ENCODE assay signal across 9 cellular contexts in the genomic region with DNA sequence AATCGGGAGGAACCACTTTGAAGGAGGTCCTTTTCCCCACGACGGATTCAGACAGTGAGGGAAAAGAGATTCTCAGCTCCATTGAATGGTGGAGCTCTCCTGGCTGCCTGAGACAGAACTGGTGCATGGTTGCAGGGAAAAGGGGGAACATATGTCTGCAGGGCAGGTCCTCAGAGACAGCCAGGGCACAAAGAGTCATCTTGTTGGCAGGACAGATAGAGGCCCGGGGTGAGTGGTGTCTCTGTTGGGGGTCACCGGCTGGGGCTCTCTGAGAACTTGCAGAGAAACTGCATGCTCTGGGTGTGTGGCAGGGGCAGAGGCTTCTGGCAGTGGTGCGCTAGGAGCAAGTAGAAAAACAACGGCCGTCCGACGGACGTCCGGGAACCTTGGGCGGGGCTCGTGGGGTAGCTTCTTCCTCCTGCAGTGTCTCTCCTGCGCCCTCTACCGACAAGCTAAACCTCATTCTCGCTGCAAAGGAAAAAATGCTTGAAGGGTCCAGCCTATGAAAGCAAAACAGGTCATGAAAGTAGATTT.
DNase-seq lines count a peak whose midpoint lies in the region; ATAC-seq and TF ChIP-seq lines count a peak whose summit lies in the region.
"Had no signal": no experiment of that assay in that cellular context is flagged by ENCODE, and none has a peak within 500 bp of the region (broad histone marks: within the 10 kb centered on the region; RNA-seq: fewer than 3 reads in every experiment).

No MANE protein-coding gene starts in this region.

- peak overlapping the region in 1 of 2 donors; percentile 30 for H3K4me3 ChIP-seq in aorta (ENCODE audit: low read length in 2 of 2)
- H3K4me3 ChIP-seq: BLaER1 had no signal

- no peaks in the 10 kb centered on the region for H3K27me3 ChIP-seq in aorta (ENCODE audit: control insufficient read depth in 1 of 2, insufficient read depth in 2 of 2, low read length in 1 of 2)
- H3K27me3 ChIP-seq: BLaER1 had no signal

- CTCF ChIA-PET in RWPE1 (lab: Yijun Ruan, JAX): interaction anchor here (0.5 to 1.7 kb wide), 19 partner anchors 9 to 1148 kb away, joined by 3 to 58 read pairs (median 3); a partner anchor contains a TSS
- CTCF ChIA-PET in activated naive CD4-positive, alpha-beta T cell treated with anti-CD3 and anti-CD28 coated beads for 36 hours (lab: Charles Lee): interaction anchor here (0.6 to 3.9 kb wide), 6 partner anchors 8 to 640 kb away, joined by 3 to 24 read pairs (median 4); no protein-coding TSS in a partner anchor

- H3K36me3 Mint-ChIP-seq in activated naive CD4-positive, alpha-beta T cell treated with anti-CD3 and anti-CD28 coated beads for 36 hours (ENCODE audit: low read depth): no peaks in the 10 kb centered on the region
- no peaks in the 10 kb centered on the region for H3K36me3 Mint-ChIP-seq in glutamatergic neuron (ENCODE audit: unreplicated experiment)

- DNase-seq in NK-92 treated with Interleukin-12 subunit alpha and Interleukin-12 subunit beta, amount 100 ng/mL, for 24 hours (lab: John Stamatoyannopoulos, UW): peak; percentile 79
- no peak for DNase-seq in NK-92 (lab: John Stamatoyannopoulos, UW; ENCODE audit: unreplicated experiment)
- DNase-seq in HuH-7 (ENCODE audit: low spot score): peak; percentile 73
- peak; percentile 73 for DNase-seq in RWPE1 (ENCODE audit: low spot score)
- peak; percentile 82 for DNase-seq in activated naive CD4-positive, alpha-beta T cell treated with anti-CD3 and anti-CD28 coated beads for 36 hours
- peak; percentile 91 for DNase-seq in glutamatergic neuron
- DNase-seq in pons (ENCODE audit: low spot score): peak; percentile 69
- peak; percentile 82 to 88 for DNase-seq in aorta

- no peaks in the 10 kb centered on the region for H3K4me1 ChIP-seq in aorta (ENCODE audit: control insufficient read depth in 1 of 2, insufficient read depth in 2 of 2, low read length in 2 of 2)
- H3K4me1 ChIP-seq: BLaER1 had no signal

- POLR2A ChIA-PET in RWPE1 (lab: Yijun Ruan, JAX; ENCODE audit: low non-redundant PET): no interaction called here

- H3K9me3 ChIP-seq in aorta (ENCODE audit: control insufficient read depth, low read length): no peaks in the 10 kb centered on the region

- peak overlapping the region; percentile 39 for H3K27ac Mint-ChIP-seq in activated naive CD4-positive, alpha-beta T cell treated with anti-CD3 and anti-CD28 coated beads for 36 hours
- H3K27ac Mint-ChIP-seq in glutamatergic neuron (ENCODE audit: unreplicated experiment): peak overlapping the region; percentile 99

- ATAC-seq in aorta (ENCODE audit: low FRiP score): peak; percentile 77

- H3K4me1 Mint-ChIP-seq in activated naive CD4-positive, alpha-beta T cell treated with anti-CD3 and anti-CD28 coated beads for 36 hours (ENCODE audit: low read depth): peaks cover 11% of the 10 kb centered on the region
- H3K4me1 Mint-ChIP-seq in glutamatergic neuron (ENCODE audit: low read depth, unreplicated experiment): peaks cover 23% of the 10 kb centered on the region

- H3K4me3 Mint-ChIP-seq in activated naive CD4-positive, alpha-beta T cell treated with anti-CD3 and anti-CD28 coated beads for 36 hours: peak overlapping the region; percentile 64
- H3K4me3 Mint-ChIP-seq in glutamatergic neuron (ENCODE audit: unreplicated experiment): peak overlapping the region; percentile 82

- peaks cover 4% of the 10 kb centered on the region for H3K27me3 Mint-ChIP-seq in activated naive CD4-positive, alpha-beta T cell treated with anti-CD3 and anti-CD28 coated beads for 36 hours (ENCODE audit: low read depth)
- H3K27me3 Mint-ChIP-seq in glutamatergic neuron (ENCODE audit: unreplicated experiment): no peaks in the 10 kb centered on the region

- H3K9me3 Mint-ChIP-seq in activated naive CD4-positive, alpha-beta T cell treated with anti-CD3 and anti-CD28 coated beads for 36 hours: no peaks in the 10 kb centered on the region
- H3K9me3 Mint-ChIP-seq in glutamatergic neuron (ENCODE audit: unreplicated experiment): no peaks in the 10 kb centered on the region

- H3K27ac ChIP-seq in RWPE1: peak overlapping the region; percentile 63
- H3K27ac ChIP-seq in aorta (ENCODE audit: low read depth in 1 of 2, low read length in 2 of 2): no peak overlapping the region
- H3K27ac ChIP-seq: BLaER1 had no signal

- no peaks in the 10 kb centered on the region for H3K36me3 ChIP-seq in aorta (ENCODE audit: control insufficient read depth in 1 of 2, insufficient read depth in 2 of 2, low read length in 1 of 2)
- H3K36me3 ChIP-seq: BLaER1 had no signal

- WGBS in aorta, 2 donors: 18 to 21% methylated on average over 16 to 17 of the region's 17 CpGs

- intact Hi-C loops in activated naive CD4-positive, alpha-beta T cell treated with anti-CD3 and anti-CD28 coated beads for 36 hours (cut with micrococcal nuclease): loop anchor here (1.0 kb wide), 3 partner anchors 47 to 892 kb away; no protein-coding TSS in a partner anchor
- intact Hi-C loops in aorta (cut with DNase I): loop anchor here in 1 of 2 donors (5.0 kb wide), 1 partner anchor 42 kb away; no protein-coding TSS in a partner anchor

- TF ChIP-seq CTCF in RWPE1 (conservative IDR thresholded peaks at IDR 0.05; ENCODE audit: low read depth) (peak; percentile 84), glutamatergic neuron (IDR thresholded peaks at IDR 0.05; ENCODE audit: partially characterized antibody, unreplicated experiment) (peak; percentile 72)
